ENCODE assay signal across 36 cellular contexts in genomic region chr2:129366263-129366662, GRCh38.
DNase-seq lines count a peak whose midpoint lies in the region; ATAC-seq, FAIRE-seq and TF ChIP-seq lines count a peak whose summit lies in the region.
"Had no signal": no experiment of that assay in that cellular context is flagged by ENCODE, and none has a peak within 500 bp of the region (broad histone marks: within the 10 kb centered on the region; RNA-seq: fewer than 3 reads in every experiment).

No MANE protein-coding gene starts in this region.

- H3K36me3 Mint-ChIP-seq in osteocyte (ENCODE audit: unreplicated experiment): no peaks in the 10 kb centered on the region
- H3K36me3 Mint-ChIP-seq: CD14-positive monocyte; CD4-positive, alpha-beta memory T cell; CD4-positive, CD25-positive, alpha-beta regulatory T cell; CD8-positive, alpha-beta memory T cell; CD8-positive, alpha-beta T cell had no signal

- no peak for TF ChIP-seq EP300 in HepG2 (IDR thresholded peaks at IDR 0.05; ENCODE audit: low read depth in 2 of 2, low read length in 2 of 2)
- no peak for TF ChIP-seq EP300 in HepG2 (CRISPR knock-in tag; IDR thresholded peaks at IDR 0.05; ENCODE audit: borderline replicate concordance)

- H4K20me1 ChIP-seq in HepG2 (ENCODE audit: insufficient read depth, low read length): no peaks in the 10 kb centered on the region
- H4K20me1 ChIP-seq: BLaER1; BLaER1 treated with 17β-estradiol and CSF1 and Interleukin-3, amounts not matched to agents 10 nM and 100 nM had no signal

- H3K4me1 ChIP-seq in HepG2 (ENCODE audit: insufficient read depth, low read length) (no peaks in the 10 kb centered on the region), right lobe of liver (no peaks in the 10 kb centered on the region), neuronal stem cell (ENCODE audit: control insufficient read depth in 2 of 2, insufficient read depth in 1 of 2, low read depth in 1 of 2, low read length in 2 of 2) (no peaks in the 10 kb centered on the region)
- H3K4me1 ChIP-seq: A549; BE2C; BLaER1; BLaER1 treated with 17β-estradiol and CSF1 and Interleukin-3, amounts not matched to agents 10 nM and 100 nM; Caco-2 had no signal

- H3K27me3 ChIP-seq in HepG2 (ENCODE audit: control insufficient read depth in 1 of 2, insufficient read depth in 2 of 2, low read length in 2 of 2): peaks cover 4 to 34% of the 10 kb centered on the region in 2 experiments; a peak in 2 of 5 replicates
- no peaks in the 10 kb centered on the region for H3K27me3 ChIP-seq in right lobe of liver
- H3K27me3 ChIP-seq in neuronal stem cell (ENCODE audit: control insufficient read depth in 3 of 3, insufficient read depth in 3 of 3, low read depth in 1 of 3, low read length in 3 of 3): no peaks in the 10 kb centered on the region
- H3K27me3 ChIP-seq: BE2C; BLaER1; BLaER1 treated with 17β-estradiol and CSF1 and Interleukin-3, amounts not matched to agents 10 nM and 100 nM had no signal

- H4K8ac ChIP-seq in neuronal stem cell (ENCODE audit: low read depth, low read length): no peak overlapping the region

- no peak overlapping the region for H2BK12ac ChIP-seq in neuronal stem cell (ENCODE audit: low read length)

- no peaks in the 10 kb centered on the region for H3K27me3 Mint-ChIP-seq in osteocyte (ENCODE audit: unreplicated experiment)
- H3K27me3 Mint-ChIP-seq: CD4-positive, alpha-beta memory T cell; CD4-positive, alpha-beta T cell; CD4-positive, CD25-positive, alpha-beta regulatory T cell had no signal

- intact Hi-C loops in HepG2 (cut with micrococcal nuclease; ENCODE audit: unreplicated experiment): no loop called here
- intact Hi-C loops in right lobe of liver (cut with DNase I): no loop called here

- H3K79me1 ChIP-seq in neuronal stem cell (ENCODE audit: low read depth, low read length): no peaks in the 10 kb centered on the region

- peak overlapping the region; percentile 50 for H4K91ac ChIP-seq in neuronal stem cell (ENCODE audit: low read depth, low read length, poor library complexity)

- H3K14ac ChIP-seq in neuronal stem cell (ENCODE audit: low read length): no peak overlapping the region

- no peak for DNase-seq in HepG2 (ENCODE audit: low spot score)
- DNase-seq in right lobe of liver: no peak
- no peak for DNase-seq in neuronal stem cell (ENCODE audit: low spot score)
- DNase-seq in osteocyte (ENCODE audit: extremely low spot score, unreplicated experiment): peak; percentile 46
- no peak for DNase-seq in Ammon's horn (ENCODE audit: low spot score)
- no peak for DNase-seq in GM10266 (ENCODE audit: extremely low spot score)
- DNase-seq: 8988T; ACHN; AML-193; BE2C; C1 segment of cervical spinal cord; Caco-2; Calu3; CD4-positive, alpha-beta memory T cell; CD4-positive, alpha-beta T cell; CD4-positive, CD25-positive, alpha-beta regulatory T cell; CD8-positive, alpha-beta memory T cell; CD8-positive, alpha-beta T cell; COR-L47; DMS 273 treated with DMSO at 0.1 percent for 48 hours; DMS153; DMS53; DMS79; DMS79 treated with DMSO at 0.1 percent for 48 hours; DND-41; EL had no signal

- no peak overlapping the region for H3K4me3 ChIP-seq in HepG2 (replicated peaks in 1 of 3; ENCODE audit: insufficient read depth in 1 of 3, low read depth in 2 of 3, low read length in 3 of 3)
- H3K4me3 ChIP-seq in right lobe of liver: no peak overlapping the region
- no peak overlapping the region for H3K4me3 ChIP-seq in neuronal stem cell (ENCODE audit: low read length in 2 of 2)
- H3K4me3 ChIP-seq: A549; BLaER1; BLaER1 treated with 17β-estradiol and CSF1 and Interleukin-3, amounts not matched to agents 10 nM and 100 nM had no signal

- H3K9me3 ChIP-seq in HepG2 (ENCODE audit: low read length) (no peaks in the 10 kb centered on the region), right lobe of liver (no peaks in the 10 kb centered on the region), neuronal stem cell (replicated peaks in 1 of 2; ENCODE audit: control insufficient read depth in 2 of 2, insufficient read depth in 1 of 2, low read depth in 1 of 2, low read length in 2 of 2) (no peaks in the 10 kb centered on the region)
- H3K9me3 ChIP-seq: A549; BE2C; BLaER1; BLaER1 treated with 17β-estradiol and CSF1 and Interleukin-3, amounts not matched to agents 10 nM and 100 nM; Caco-2 had no signal

- FAIRE-seq in HepG2 (lab: Jason Lieb, UNC): no peak
- FAIRE-seq: A204.1, A549, D721Med had no signal

- no peak overlapping the region for H3K4me3 Mint-ChIP-seq in osteocyte (ENCODE audit: unreplicated experiment)
- H3K4me3 Mint-ChIP-seq: B cell; CD14-positive monocyte; CD4-positive, alpha-beta memory T cell; CD4-positive, alpha-beta T cell; CD4-positive, CD25-positive, alpha-beta regulatory T cell; CD8-positive, alpha-beta memory T cell; CD8-positive, alpha-beta T cell had no signal

- POLR2A ChIA-PET in HepG2 (lab: Yijun Ruan, JAX): no interaction called here

- H3K9ac ChIP-seq in HepG2 (ENCODE audit: insufficient read depth, low read depth, low read length) (no peak overlapping the region), neuronal stem cell (ENCODE audit: low read depth, low read length, poor library complexity) (no peak overlapping the region)
- H3K9ac ChIP-seq: BLaER1; BLaER1 treated with 17β-estradiol and CSF1 and Interleukin-3, amounts not matched to agents 10 nM and 100 nM had no signal

- H3K18ac ChIP-seq in neuronal stem cell (ENCODE audit: low read length): peak overlapping the region; percentile 25

- no peak overlapping the region for H2BK5ac ChIP-seq in neuronal stem cell (ENCODE audit: low read length)

- H2BK120ac ChIP-seq in neuronal stem cell (ENCODE audit: low read depth, low read length): no peak overlapping the region

- no peak for TF ChIP-seq POLR2A in HepG2 (IDR thresholded peaks at IDR 0.05; ENCODE audit: insufficient read depth in 1 of 2, low read depth in 2 of 2, low read length in 2 of 2)
- no peak for TF ChIP-seq POLR2A in right lobe of liver (IDR thresholded peaks at IDR 0.05)

- 21% methylated on average over 6 of the region's 7 CpGs for WGBS in HepG2 (ENCODE audit: low lambda C conversion rate)
- WGBS in right lobe of liver (ENCODE audit: insufficient coverage, low coverage, low lambda C conversion rate, missing lambda C conversion rate): 35% methylated on average over 4 of the region's 7 CpGs
- WGBS in neuronal stem cell (ENCODE audit: extremely low coverage in 2 of 2, insufficient read length in 2 of 2, insufficient replicate concordance in 1 of 2), 2 donors: no CpG with 5 or more reads among the region's 7 CpGs

- H3K36me3 ChIP-seq in HepG2 (replicated peaks in 1 of 2; ENCODE audit: control insufficient read depth in 1 of 2, insufficient read depth in 2 of 2, low read length in 2 of 2) (no peaks in the 10 kb centered on the region), right lobe of liver (no peaks in the 10 kb centered on the region), neuronal stem cell (replicated peaks in 1 of 2; ENCODE audit: control insufficient read depth in 2 of 2, insufficient read depth in 2 of 2, low read length in 2 of 2) (no peaks in the 10 kb centered on the region)
- H3K36me3 ChIP-seq: BE2C; BLaER1; BLaER1 treated with 17β-estradiol and CSF1 and Interleukin-3, amounts not matched to agents 10 nM and 100 nM had no signal

- H2BK15ac ChIP-seq in neuronal stem cell (ENCODE audit: low read length): no peak overlapping the region

- peaks cover 30% of the 10 kb centered on the region for H3K9me3 Mint-ChIP-seq in osteocyte (ENCODE audit: unreplicated experiment)
- H3K9me3 Mint-ChIP-seq: CD4-positive, alpha-beta T cell; CD8-positive, alpha-beta memory T cell; CD8-positive, alpha-beta T cell had no signal

- no peak overlapping the region for H2AK5ac ChIP-seq in neuronal stem cell (ENCODE audit: low read depth, low read length)

- CTCF ChIA-PET in HepG2 (lab: Yijun Ruan, JAX; ENCODE audit: low intra/inter-chr PET ratio, low total read pairs): no interaction called here

- H3K79me2 ChIP-seq in HepG2 (ENCODE audit: insufficient read depth, low read length): no peaks in the 10 kb centered on the region

- no peak overlapping the region for H3K27ac Mint-ChIP-seq in osteocyte (ENCODE audit: unreplicated experiment)
- H3K27ac Mint-ChIP-seq: B cell; CD14-positive monocyte; CD4-positive, alpha-beta memory T cell; CD4-positive, alpha-beta T cell; CD4-positive, CD25-positive, alpha-beta regulatory T cell; CD8-positive, alpha-beta memory T cell; CD8-positive, alpha-beta T cell had no signal

- TF ChIP-seq RAD21 in HepG2 (CRISPR knock-in tag; IDR thresholded peaks at IDR 0.05): no peak

- in situ Hi-C loops in HepG2 (cut with HindIII; ENCODE audit: extremely low pct_ligation_motif_present, low pct_unique_long_range_greater_than_20kb): no loop called here

- H3K4ac ChIP-seq in neuronal stem cell (ENCODE audit: low read length): no peak overlapping the region

- no peak overlapping the region for H2AFZ ChIP-seq in HepG2 (ENCODE audit: low read length)
- H2AFZ ChIP-seq in neuronal stem cell (ENCODE audit: low read length): no peak overlapping the region

- no peak overlapping the region for H3K27ac ChIP-seq in HepG2 (ENCODE audit: extremely low read length, insufficient read depth, low read length)
- H3K27ac ChIP-seq in right lobe of liver: no peak overlapping the region
- peak overlapping the region; percentile 32; the same call in 1 of the 2 replicates for H3K27ac ChIP-seq in C4-2B
- H3K27ac ChIP-seq in neuronal stem cell (replicated peaks; ENCODE audit: low read length): no peak overlapping the region
- H3K27ac ChIP-seq: 22Rv1; A549; BLaER1; BLaER1 treated with 17β-estradiol and CSF1 and Interleukin-3, amounts not matched to agents 10 nM and 100 nM had no signal

- BruUV-seq in HepG2 (replicated peaks; lab: Mats Ljungman, UMichigan): no TSS peak

- no peaks in the 10 kb centered on the region for H3K4me1 Mint-ChIP-seq in osteocyte (ENCODE audit: unreplicated experiment)
- H3K4me1 Mint-ChIP-seq: B cell; CD14-positive monocyte; CD4-positive, alpha-beta memory T cell; CD4-positive, CD25-positive, alpha-beta regulatory T cell; CD8-positive, alpha-beta memory T cell had no signal

- ATAC-seq in HepG2 (no peak), right lobe of liver (no peak), GM21619 (IDR thresholded peaks at IDR 0.05; ENCODE audit: unreplicated experiment) (no peak)
- ATAC-seq: A549; CD8-positive, alpha-beta T cell had no signal

- no peak overlapping the region for H3K4me2 ChIP-seq in HepG2 (ENCODE audit: low read depth, low read length)
- H3K4me2 ChIP-seq in neuronal stem cell (ENCODE audit: insufficient read depth, low read length, poor library complexity, severe bottlenecking): no peak overlapping the region
- H3K4me2 ChIP-seq: A549; BLaER1; BLaER1 treated with 17β-estradiol and CSF1 and Interleukin-3, amounts not matched to agents 10 nM and 100 nM had no signal

- TF ChIP-seq CTCF in HepG2 (CRISPR knock-in tag; IDR thresholded peaks at IDR 0.05) (no peak), right lobe of liver (IDR thresholded peaks at IDR 0.05) (no peak), C4-2B (conservative IDR thresholded peaks at IDR 0.05) (no peak), osteocyte (IDR thresholded peaks at IDR 0.05) (no peak), GM10266 (IDR thresholded peaks at IDR 0.05; ENCODE audit: control insufficient read depth, insufficient read depth, low read depth, missing control alignments) (no peak)

- H3K23ac ChIP-seq in neuronal stem cell (ENCODE audit: low read depth, low read length, poor library complexity): no peak overlapping the region

TF ChIP-seq in HepG2, 621 proteins besides CTCF, POLR2A, EP300 and RAD21 (continues in another document):
- TF ChIP-seq ZNF780A (CRISPR knock-in tag; IDR thresholded peaks at IDR 0.05): no peak
